ENCODE assay signal across 10 cellular contexts in genomic region chr17:82524540-82524939, GRCh38. TPM values are rescaled to one million over a fixed set of nuclear protein-coding genes. Genes with fewer than 3 reads are reported as not detected.
DNase-seq lines count a peak whose midpoint lies in the region; ATAC-seq, FAIRE-seq and TF ChIP-seq lines count a peak whose summit lies in the region.
"Had no signal": no experiment of that assay in that cellular context is flagged by ENCODE, and none has a peak within 500 bp of the region (broad histone marks: within the 10 kb centered on the region; RNA-seq: fewer than 3 reads in every experiment).

No MANE protein-coding gene starts in this region.

- H3K79me2 ChIP-seq in astrocyte (ENCODE audit: insufficient read depth, low read length), result peaks cover 96% of the 10 kb centered on the region

- no peak overlapping the region for H3K27ac ChIP-seq in astrocyte (ENCODE audit: low read depth, low read length)
- no peak overlapping the region for H3K27ac ChIP-seq in ovary

- H3K9me3 Mint-ChIP-seq in astrocyte (ENCODE audit: unreplicated experiment) (no peaks in the 10 kb centered on the region), osteocyte (ENCODE audit: unreplicated experiment) (no peaks in the 10 kb centered on the region)

- peak overlapping the region; percentile 53 for H3K27ac Mint-ChIP-seq in astrocyte (ENCODE audit: unreplicated experiment)
- peak overlapping the region; percentile 60 for H3K27ac Mint-ChIP-seq in osteocyte (ENCODE audit: unreplicated experiment)

- H3K36me3 ChIP-seq in astrocyte (ENCODE audit: insufficient read depth, low read length) (no peaks in the 10 kb centered on the region), ovary (no peaks in the 10 kb centered on the region)

- H3K36me3 Mint-ChIP-seq in astrocyte (ENCODE audit: low read depth, unreplicated experiment), result peaks cover 2% of the 10 kb centered on the region
- no peaks in the 10 kb centered on the region for H3K36me3 Mint-ChIP-seq in osteocyte (ENCODE audit: unreplicated experiment)

- no peak for TF ChIP-seq POLR2A in ovary (IDR thresholded peaks at IDR 0.05)

- peaks cover 24% of the 10 kb centered on the region for H3K4me1 Mint-ChIP-seq in astrocyte (ENCODE audit: low read depth, unreplicated experiment)
- H3K4me1 Mint-ChIP-seq in osteocyte (ENCODE audit: unreplicated experiment), result peaks cover 55% of the 10 kb centered on the region

- no peak for ATAC-seq in GM18867 (IDR thresholded peaks at IDR 0.05; ENCODE audit: unreplicated experiment)

- TF ChIP-seq EP300 in ovary (IDR thresholded peaks at IDR 0.05), result no peak

- H4K20me1 ChIP-seq in astrocyte (ENCODE audit: insufficient read depth, low read length), result peaks cover 92% of the 10 kb centered on the region

- 37 to 40% (median 37%) methylated on average over 4 of the region's 4 CpGs for WGBS in ovary, 3 donors

- FAIRE-seq in astrocyte (lab: Jason Lieb, UNC), result no peak
- FAIRE-seq: G401.6 had no signal

- TF ChIP-seq CTCF in astrocyte (IDR thresholded peaks at IDR 0.05; ENCODE audit: insufficient read depth, low read depth, low read length) (no peak), osteocyte (IDR thresholded peaks at IDR 0.05) (no peak), ovary (IDR thresholded peaks at IDR 0.05) (no peak)

- H3K4me3 ChIP-seq in astrocyte (ENCODE audit: insufficient read depth, low read depth, low read length), result no peak overlapping the region
- no peak overlapping the region for H3K4me3 ChIP-seq in ovary

- H3K4me1 ChIP-seq in astrocyte (ENCODE audit: insufficient read depth, low read length) (peaks cover 18% of the 10 kb centered on the region), ovary (ENCODE audit: insufficient read depth) (peaks cover 28% of the 10 kb centered on the region)

- H3K9ac ChIP-seq in astrocyte (ENCODE audit: low read length), result no peak overlapping the region

- DNase-seq in D341Med (ENCODE audit: low spot score) (peak; percentile 55), NCI-H146 treated with DMSO at 0.1 percent for 48 hours (lab: John Stamatoyannopoulos, UW; ENCODE audit: unreplicated experiment) (peak; percentile 36), astrocyte (ENCODE audit: low read depth) (no peak), osteocyte (ENCODE audit: extremely low spot score, unreplicated experiment) (no peak), ovary (no peak), CD1c-positive myeloid dendritic cell (ENCODE audit: extremely low spot score) (no peak)
- DNase-seq: activated CD4-positive, alpha-beta T cell treated with anti-CD3 and anti-CD28 coated beads, Interleukin-2, amount 50 U/mL, for 48 hours; erythroblast had no signal

- H3K4me2 ChIP-seq in astrocyte (ENCODE audit: low read length), result no peak overlapping the region

- intact Hi-C loops in ovary (cut with DNase I), result no loop called here

- no peak overlapping the region for H2AFZ ChIP-seq in astrocyte (ENCODE audit: low read depth, low read length)

- H3K27me3 Mint-ChIP-seq in astrocyte (ENCODE audit: low read depth, unreplicated experiment) (no peaks in the 10 kb centered on the region), osteocyte (ENCODE audit: unreplicated experiment) (no peaks in the 10 kb centered on the region)

- H3K4me3 Mint-ChIP-seq in astrocyte (ENCODE audit: unreplicated experiment) (no peak overlapping the region), osteocyte (ENCODE audit: unreplicated experiment) (no peak overlapping the region)

- H3K9me3 ChIP-seq in astrocyte (ENCODE audit: insufficient read depth, low read depth, low read length) (no peaks in the 10 kb centered on the region), ovary (no peaks in the 10 kb centered on the region)

- H3K27me3 ChIP-seq in astrocyte (ENCODE audit: insufficient read depth, low read length), result no peaks in the 10 kb centered on the region
- H3K27me3 ChIP-seq in ovary, result no peaks in the 10 kb centered on the region

RNA-seq across cellular contexts. Expression of gene FOXK2, which starts 5.0 kb away (rescaled TPM):
- total RNA-seq in astrocyte (57.9 and 68.0 TPM in 2 replicates), osteocyte (59.9 and 65.1 TPM in 2 replicates), ovary (10 to 100 TPM; 27.2 to 67.6 (median 48.2) TPM)
- polyA plus RNA-seq in ovary, result 10 to 100 TPM; 19.1 to 28.8 TPM

Comparison
In these comparisons a context has a peak if more than half of its experiments do, and no peak if none do; other contexts are left out.
1. DNase-seq: peak in D341Med (single experiment) and NCI-H146 treated with DMSO at 0.1 percent for 48 hours (single experiment); none in astrocyte (single experiment), osteocyte (single experiment), ovary (0 of 5) and CD1c-positive myeloid dendritic cell (single experiment).